In the genomic region with DNA sequence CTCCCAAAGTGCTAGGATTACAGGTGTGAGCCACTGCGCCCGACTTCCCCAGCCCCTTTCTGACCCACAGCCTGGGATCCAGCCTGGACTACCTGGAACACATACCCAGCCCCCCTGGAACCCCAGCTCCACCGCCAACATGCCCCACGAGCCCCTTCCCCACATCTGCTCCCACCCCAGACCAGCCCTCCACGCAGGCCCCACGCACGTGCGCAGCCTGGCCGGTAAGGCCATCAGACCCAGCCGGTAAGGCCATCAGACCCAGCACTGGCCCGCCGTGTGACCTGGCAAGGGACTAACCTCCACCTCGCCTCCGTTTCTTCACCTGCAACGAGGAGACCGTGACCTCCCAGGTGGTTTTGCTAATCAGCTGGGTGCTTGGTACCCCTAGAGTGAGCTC, we compare ENCODE assay signal across 25 cellular contexts. TPM values are rescaled to one million over a fixed set of nuclear protein-coding genes. Genes with fewer than 3 reads are reported as not detected.
A peak's percentile ranks its signal among the peaks of the same experiment; 100 is the strongest.
DNase-seq lines count a peak whose midpoint lies in the region; TF ChIP-seq lines count a peak whose summit lies in the region.
"Had no signal": no experiment of that assay in that cellular context is flagged by ENCODE, and none has a peak within 500 bp of the region (broad histone marks: within the 10 kb centered on the region; RNA-seq: fewer than 3 reads in every experiment).

No MANE protein-coding gene starts in this region.

- no peak for TF ChIP-seq EP300 in esophagus muscularis mucosa (IDR thresholded peaks at IDR 0.05)

- H3K4me1 Mint-ChIP-seq in nephron progenitor cell, result peaks cover 47% of the 10 kb centered on the region
- H3K4me1 Mint-ChIP-seq: CD8-positive, alpha-beta memory T cell had no signal

- in situ Hi-C loops in brain microvascular endothelial cell (cut with HindIII; ENCODE audit: low pct_ligation_motif_present, low sequenced_read_pairs), result no loop called here

- no peak for TF ChIP-seq POLR2A in esophagus muscularis mucosa (IDR thresholded peaks at IDR 0.05; ENCODE audit: low read depth)

- peaks cover 8% of the 10 kb centered on the region for H3K36me3 Mint-ChIP-seq in nephron progenitor cell (ENCODE audit: low read depth)

- H4K20me1 ChIP-seq in BLaER1, result peaks cover 46% of the 10 kb centered on the region
- peaks cover 0 to 55% (median 15%) of the 10 kb centered on the region in 11 experiments; a peak in 11 of 22 replicates for H4K20me1 ChIP-seq in BLaER1 treated with 17β-estradiol and CSF1 and Interleukin-3, amounts not matched to agents 10 nM and 100 nM

- H3K9me3 Mint-ChIP-seq in nephron progenitor cell, result no peaks in the 10 kb centered on the region
- H3K9me3 Mint-ChIP-seq: CD8-positive, alpha-beta memory T cell had no signal

- H3K27ac ChIP-seq in BLaER1, result peak overlapping the region; percentile 35; the same call in 1 of the 2 replicates
- no peak overlapping the region for H3K27ac ChIP-seq in BLaER1 treated with 17β-estradiol and CSF1 and Interleukin-3, amounts not matched to agents 10 nM and 100 nM
- no peak overlapping the region for H3K27ac ChIP-seq in brain microvascular endothelial cell
- H3K27ac ChIP-seq in esophagus muscularis mucosa (replicated peaks in 1 of 4), result no peak overlapping the region
- H3K27ac ChIP-seq: GM23248, KMS-11, Peyer's patch had no signal

- H3K27me3 Mint-ChIP-seq in nephron progenitor cell (ENCODE audit: low read depth, poor library complexity), result peaks cover 18% of the 10 kb centered on the region
- H3K27me3 Mint-ChIP-seq: CD8-positive, alpha-beta memory T cell had no signal

- TF ChIP-seq CTCF in nephron progenitor cell (IDR thresholded peaks at IDR 0.05) (no peak), brain microvascular endothelial cell (IDR thresholded peaks at IDR 0.05; ENCODE audit: low read depth, low read length, missing control alignments) (no peak), esophagus muscularis mucosa (IDR thresholded peaks at IDR 0.05) (no peak)

- peaks cover 95% of the 10 kb centered on the region for H3K4me1 ChIP-seq in BLaER1
- H3K4me1 ChIP-seq in BLaER1 treated with 17β-estradiol and CSF1 and Interleukin-3, amounts not matched to agents 10 nM and 100 nM, result peaks cover 40 to 87% (median 64%) of the 10 kb centered on the region in 10 experiments
- H3K4me1 ChIP-seq in esophagus muscularis mucosa, result peaks cover 17 to 20% (median 18%) of the 10 kb centered on the region in 4 donors
- H3K4me1 ChIP-seq: HAP-1 had no signal

- H3K36me3 ChIP-seq in BLaER1 (no peaks in the 10 kb centered on the region), brain microvascular endothelial cell (replicated peaks) (no peaks in the 10 kb centered on the region), esophagus muscularis mucosa (no peaks in the 10 kb centered on the region)
- H3K36me3 ChIP-seq in BLaER1 treated with 17β-estradiol and CSF1 and Interleukin-3, amounts not matched to agents 10 nM and 100 nM, result no peaks in the 10 kb centered on the region
- H3K36me3 ChIP-seq: HAP-1, Peyer's patch had no signal

- no peaks in the 10 kb centered on the region for H3K27me3 ChIP-seq in BLaER1
- H3K27me3 ChIP-seq in BLaER1 treated with 17β-estradiol and CSF1 and Interleukin-3, amounts not matched to agents 10 nM and 100 nM, result peaks cover 0 to 31% (median 0%) of the 10 kb centered on the region in 11 experiments; a peak in 6 of 22 replicates
- H3K27me3 ChIP-seq in brain microvascular endothelial cell (replicated peaks), result peaks cover 2% of the 10 kb centered on the region
- H3K27me3 ChIP-seq in esophagus muscularis mucosa, result peaks cover 0 to 7% (median 0%) of the 10 kb centered on the region in 4 donors
- H3K27me3 ChIP-seq: Peyer's patch had no signal

- 93% methylated on average over 15 of the region's 16 CpGs for WGBS in esophagus muscularis mucosa

- H3K4me3 ChIP-seq in BLaER1, result no peak overlapping the region
- no peak overlapping the region for H3K4me3 ChIP-seq in BLaER1 treated with 17β-estradiol and CSF1 and Interleukin-3, amounts not matched to agents 10 nM and 100 nM
- no peak overlapping the region for H3K4me3 ChIP-seq in brain microvascular endothelial cell (ENCODE audit: low read depth, low read length)
- no peak overlapping the region for H3K4me3 ChIP-seq in esophagus muscularis mucosa
- H3K4me3 ChIP-seq: GM23248, HAP-1, Peyer's patch had no signal

- peak overlapping the region; percentile 38; the same call in 1 of the 2 replicates for H3K9ac ChIP-seq in BLaER1
- 0 out of 22 replicates have a peak overlapping the region, but pooled peaks of 1 of the 11 experiments have one; percentile 1 for H3K9ac ChIP-seq in BLaER1 treated with 17β-estradiol and CSF1 and Interleukin-3, amounts not matched to agents 10 nM and 100 nM
- H3K9ac ChIP-seq: GM23248, KMS-11 had no signal

- DNase-seq in epidermal melanocyte (ENCODE audit: insufficient read length, low spot score) (peak; percentile 3), nephron progenitor cell (no peak), A172 (ENCODE audit: low spot score) (no peak), HuH-7.5 (ENCODE audit: low spot score) (no peak), brain microvascular endothelial cell (no peak), esophagus muscularis mucosa (ENCODE audit: extremely low spot score) (no peak)
- DNase-seq: ACHN; C1 segment of cervical spinal cord; Calu3; DMS153; IMR-90; NCI-H1105 treated with DMSO at 0.1 percent for 48 hours; NCI-H2029 treated with DMSO at 0.1 percent for 48 hours; NCI-H2171; NCI-H345; NCI-H524; NCI-H774; NK-92 treated with Interleukin-12 subunit alpha and Interleukin-12 subunit beta, amount 100 ng/mL, for 24 hours; Peyer's patch had no signal

- intact Hi-C loops in esophagus muscularis mucosa (cut with DNase I), result no loop called here

- peak overlapping the region; percentile 36 for H3K4me3 Mint-ChIP-seq in nephron progenitor cell
- H3K4me3 Mint-ChIP-seq: CD8-positive, alpha-beta memory T cell had no signal

- H3K9me3 ChIP-seq in BLaER1 (no peaks in the 10 kb centered on the region), esophagus muscularis mucosa (no peaks in the 10 kb centered on the region)
- H3K9me3 ChIP-seq in BLaER1 treated with 17β-estradiol and CSF1 and Interleukin-3, amounts not matched to agents 10 nM and 100 nM (replicated peaks in 1 of 11), result no peaks in the 10 kb centered on the region
- H3K9me3 ChIP-seq: HAP-1, Peyer's patch had no signal

- no peak overlapping the region for H3K27ac Mint-ChIP-seq in nephron progenitor cell

- H3K4me2 ChIP-seq in BLaER1, result peak overlapping the region; percentile 83
- H3K4me2 ChIP-seq in BLaER1 treated with 17β-estradiol and CSF1 and Interleukin-3, amounts not matched to agents 10 nM and 100 nM, result peak overlapping the region; percentile 6 to 82 (median 55); a peak in 16 of 22 replicates
- H3K4me2 ChIP-seq: KMS-11 had no signal

RNA-seq across cellular contexts. Expression of a gene that starts 46.5 kb away (rescaled TPM):
- 3.9 and 6.6 TPM in 2 replicates for total RNA-seq in A172 (2014; rRNA removed; shearing (Covaris generic))
- 10 to 100 TPM in 3 of 4 donors, 1 to 10 TPM in 1; 8.7 to 21.0 (median 14.8) TPM for total RNA-seq in esophagus muscularis mucosa
